In genomic region chr6:169589699-169590257, GRCh38 we compare ENCODE assay signal across 9 cellular contexts.
A peak's percentile ranks its signal among the peaks of the same experiment; 100 is the strongest.
DNase-seq lines count a peak whose midpoint lies in the region; ATAC-seq and TF ChIP-seq lines count a peak whose summit lies in the region.
"Had no signal": no experiment of that assay in that cellular context is flagged by ENCODE, and none has a peak within 500 bp of the region (broad histone marks: within the 10 kb centered on the region; RNA-seq: fewer than 3 reads in every experiment).

No MANE protein-coding gene starts in this region.

- no peak overlapping the region for H3K9ac ChIP-seq in trophoblast cell (ENCODE audit: low read length)
- H3K9ac ChIP-seq: KMS-11 had no signal

- no peak overlapping the region for H3K14ac ChIP-seq in trophoblast cell (ENCODE audit: low read length)

- H3K4me3 ChIP-seq in thymus (ENCODE audit: low read length) = no peak overlapping the region
- no peak overlapping the region for H3K4me3 ChIP-seq in trophoblast cell (ENCODE audit: low read depth, low read length)

- TF ChIP-seq CTCF in osteocyte (IDR thresholded peaks at IDR 0.05) = no peak

- H3K27me3 ChIP-seq in thymus (ENCODE audit: control insufficient read depth, insufficient read depth) (no peaks in the 10 kb centered on the region), trophoblast cell (ENCODE audit: insufficient read depth, low read length) (no peaks in the 10 kb centered on the region)

- no peaks in the 10 kb centered on the region for H3K79me2 ChIP-seq in trophoblast cell (ENCODE audit: control insufficient read depth, insufficient read depth, low read length, poor library complexity)

- 58% methylated on average over 6 of the region's 6 CpGs for WGBS in thymus
- no CpG with 5 or more reads among the region's 6 CpGs for WGBS in trophoblast cell (ENCODE audit: extremely low coverage, insufficient coverage, insufficient read length)

- H4K8ac ChIP-seq in trophoblast cell (ENCODE audit: low read depth, low read length) = no peak overlapping the region

- H3K23ac ChIP-seq in trophoblast cell (ENCODE audit: low read length) = no peak overlapping the region

- H3K27ac ChIP-seq in epithelial cell of prostate = no peak overlapping the region
- H3K27ac ChIP-seq in thymus (ENCODE audit: low read depth) = peak overlapping the region; percentile 57
- H3K27ac ChIP-seq in trophoblast cell (ENCODE audit: low read depth, low read length) = no peak overlapping the region
- H3K27ac ChIP-seq: KMS-11 had no signal

- no peak overlapping the region for H3K27ac Mint-ChIP-seq in osteocyte (ENCODE audit: unreplicated experiment)

- no peak overlapping the region for H3K4me2 ChIP-seq in trophoblast cell (ENCODE audit: low read length)
- H3K4me2 ChIP-seq: KMS-11 had no signal

- H2BK5ac ChIP-seq in trophoblast cell (ENCODE audit: low read depth, low read length, poor library complexity) = no peak overlapping the region

- peaks cover 6% of the 10 kb centered on the region for H3K4me1 Mint-ChIP-seq in osteocyte (ENCODE audit: unreplicated experiment)

- H4K12ac ChIP-seq in trophoblast cell (ENCODE audit: low read depth, low read length) = no peak overlapping the region

- H2BK12ac ChIP-seq in trophoblast cell (ENCODE audit: low read length) = no peak overlapping the region

- H3K79me1 ChIP-seq in trophoblast cell (ENCODE audit: low read length) = no peaks in the 10 kb centered on the region

- peak; percentile 53 for DNase-seq in MV-4-11 (lab: John Stamatoyannopoulos, UW)
- DNase-seq in epithelial cell of prostate (ENCODE audit: low read depth, low spot score) = peak; percentile 60
- no peak for DNase-seq in hepatic stellate cell (ENCODE audit: low spot score)
- no peak for DNase-seq in osteocyte (ENCODE audit: extremely low spot score, unreplicated experiment)
- DNase-seq in trophoblast cell = no peak

- no peak overlapping the region for H4K91ac ChIP-seq in trophoblast cell (ENCODE audit: low read depth, low read length)

- no peaks in the 10 kb centered on the region for H3K27me3 Mint-ChIP-seq in osteocyte (ENCODE audit: unreplicated experiment)

- no peak overlapping the region for H2AK5ac ChIP-seq in trophoblast cell (ENCODE audit: low read length)

- ATAC-seq in GM18499 (IDR thresholded peaks at IDR 0.05; ENCODE audit: insufficient read depth, unreplicated experiment) (peak; percentile 41), GM21717 (IDR thresholded peaks at IDR 0.05; ENCODE audit: unreplicated experiment) (peak; percentile 83)

- H3K9me3 ChIP-seq in thymus (ENCODE audit: control insufficient read depth) (no peaks in the 10 kb centered on the region), trophoblast cell (ENCODE audit: insufficient read depth, low read depth, low read length) (no peaks in the 10 kb centered on the region)

- no peak overlapping the region for H3K4me3 Mint-ChIP-seq in osteocyte (ENCODE audit: unreplicated experiment)

- no peak overlapping the region for H2AFZ ChIP-seq in trophoblast cell (ENCODE audit: insufficient read depth, low read length, poor library complexity)

- H3K4me1 ChIP-seq in thymus (ENCODE audit: control insufficient read depth, insufficient read depth, low read length) = peaks cover 25% of the 10 kb centered on the region
- H3K4me1 ChIP-seq in trophoblast cell (ENCODE audit: control insufficient read depth in 1 of 2, insufficient read depth in 2 of 2, low read length in 2 of 2) = no peaks in the 10 kb centered on the region

- H2BK120ac ChIP-seq in trophoblast cell (ENCODE audit: insufficient read depth, low read length, poor library complexity) = no peak overlapping the region

- H3K36me3 ChIP-seq in thymus (ENCODE audit: control insufficient read depth, insufficient read depth) (no peaks in the 10 kb centered on the region), trophoblast cell (ENCODE audit: control insufficient read depth in 1 of 2, insufficient read depth in 2 of 2, low read length in 2 of 2) (peaks cover 0 to 2% of the 10 kb centered on the region in 2 experiments)

- peaks cover 6% of the 10 kb centered on the region for H3K36me3 Mint-ChIP-seq in osteocyte (ENCODE audit: unreplicated experiment)

- H3K18ac ChIP-seq in trophoblast cell (ENCODE audit: low read length) = no peak overlapping the region

- no peak overlapping the region for H3K4ac ChIP-seq in trophoblast cell (ENCODE audit: low read depth, low read length)

- H3K9me3 Mint-ChIP-seq in osteocyte (ENCODE audit: unreplicated experiment) = peaks cover 10% of the 10 kb centered on the region

Comparison
In these comparisons a context has a peak if more than half of its experiments do, and no peak if none do; other contexts are left out.
1. DNase-seq: peak in MV-4-11 (single experiment) and epithelial cell of prostate (single experiment); none in hepatic stellate cell (single experiment), osteocyte (single experiment) and trophoblast cell (0 of 2).